In genomic region chr7:128389085-128389814, GRCh38 we compare ENCODE assay signal across 1 cellular context.
TF ChIP-seq lines count a peak whose summit lies in the region.

No MANE protein-coding gene starts in this region.

TF ChIP-seq in GM23338, 12 proteins besides CTCF, POLR2A, EP300 and RAD21 (continued from another document):
- no peak for TF ChIP-seq ZNF462 (CRISPR knock-in tag; IDR thresholded peaks at IDR 0.05)
- TF ChIP-seq CREB1 (CRISPR knock-in tag; IDR thresholded peaks at IDR 0.05; ENCODE audit: low read depth): no peak
- no peak for TF ChIP-seq ZNF114 (CRISPR knock-in tag; IDR thresholded peaks at IDR 0.05)
- TF ChIP-seq EZH2 (IDR thresholded peaks at IDR 0.05; ENCODE audit: low read depth, unreplicated experiment): no peak
